8 cellular contexts compared by ENCODE assay signal in the genomic region with DNA sequence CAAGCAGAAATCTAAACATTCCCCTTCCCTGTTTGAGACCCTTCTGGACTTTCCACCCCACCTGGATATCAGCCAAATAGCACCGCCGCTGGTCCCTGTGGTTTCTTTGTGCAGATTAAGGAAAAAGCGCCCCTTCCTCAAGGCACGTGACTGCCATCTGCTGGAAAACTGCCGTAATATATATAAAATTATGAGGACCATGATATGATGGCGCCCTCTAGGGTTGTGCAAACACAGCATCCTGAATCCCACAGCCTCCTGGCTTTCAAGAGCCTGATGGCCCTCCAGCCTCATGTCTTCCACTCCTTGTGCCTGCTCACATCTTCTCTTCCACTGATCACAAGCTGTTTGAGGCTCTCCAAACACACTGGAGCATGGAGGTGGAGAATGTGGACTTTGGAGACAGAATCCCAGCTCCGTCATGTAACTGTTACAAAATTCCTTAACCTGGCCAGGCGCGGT.
DNase-seq lines count a peak whose midpoint lies in the region; ATAC-seq, FAIRE-seq and TF ChIP-seq lines count a peak whose summit lies in the region.

No MANE protein-coding gene starts in this region.

- H3K4me2 ChIP-seq in OCI-LY7 (ENCODE audit: low read length): peak overlapping the region; percentile 57

- intact Hi-C loops in OCI-LY7 (cut with micrococcal nuclease; ENCODE audit: unreplicated experiment): loop anchor here (1.0 kb wide), 2 partner anchors 55 to 144 kb away; no protein-coding TSS in a partner anchor
- intact Hi-C loops in testis (cut with DNase I; ENCODE audit: low total_unique reads): no loop called here

- TF ChIP-seq CTCF in D721Med (IDR thresholded peaks at IDR 0.05; ENCODE audit: insufficient read depth, missing control alignments): peak; percentile 82
- TF ChIP-seq CTCF in OCI-LY7 (conservative IDR thresholded peaks at IDR 0.05; ENCODE audit: low read length): peak; percentile 100
- TF ChIP-seq CTCF in testis (IDR thresholded peaks at IDR 0.05): peak in 2 of 3 experiments; percentile 19 to 40

- no peak overlapping the region for H3K9ac ChIP-seq in adipocyte (ENCODE audit: low read length)

- CTCF ChIA-PET in OCI-LY7 (lab: Charles Lee; ENCODE audit: unreplicated experiment): no interaction called here

- TF ChIP-seq POLR2A in testis (IDR thresholded peaks at IDR 0.05): no peak

- H3K4me3 ChIP-seq in OCI-LY7 (ENCODE audit: low read depth, low read length, poor library complexity, severe bottlenecking) (peak overlapping the region; percentile 39), adipocyte (ENCODE audit: low read length) (no peak overlapping the region), testis (no peak overlapping the region)

- FAIRE-seq in D721Med (lab: Jason Lieb, UNC) (no peak), HTR-8/SVneo (lab: Jason Lieb, UNC) (no peak)

- peak; percentile 35 for DNase-seq in D721Med (ENCODE audit: insufficient read length, low spot score)
- DNase-seq in HTR-8/SVneo (ENCODE audit: insufficient read length, low spot score): peak; percentile 44
- DNase-seq in OCI-LY7 (ENCODE audit: low spot score): peak; percentile 87
- peak; percentile 76 for DNase-seq in adipocyte (ENCODE audit: low read depth)
- DNase-seq in kidney glomerular epithelial cell (lab: John Stamatoyannopoulos, UW): peak; percentile 77
- no peak for DNase-seq in testis
- no peak for DNase-seq in activated CD4-positive, CD25-positive, alpha-beta regulatory T cell (lab: John Stamatoyannopoulos, UW)

- H3K27me3 ChIP-seq in adipocyte (replicated peaks; ENCODE audit: control insufficient read depth, insufficient read depth, low read length): peaks cover 63% of the 10 kb centered on the region
- no peaks in the 10 kb centered on the region for H3K27me3 ChIP-seq in testis

- H3K9me3 ChIP-seq in OCI-LY7 (ENCODE audit: low read length): no peaks in the 10 kb centered on the region
- H3K9me3 ChIP-seq in adipocyte (ENCODE audit: control insufficient read depth, low read length): no peaks in the 10 kb centered on the region
- H3K9me3 ChIP-seq in testis: no peaks in the 10 kb centered on the region

- peaks cover 27% of the 10 kb centered on the region for H3K4me1 ChIP-seq in OCI-LY7 (ENCODE audit: insufficient read depth, low read length, poor library complexity, severe bottlenecking)
- H3K4me1 ChIP-seq in adipocyte (ENCODE audit: control insufficient read depth, insufficient read depth, low read length): no peaks in the 10 kb centered on the region
- H3K4me1 ChIP-seq in testis: no peaks in the 10 kb centered on the region

- H2AFZ ChIP-seq in OCI-LY7 (ENCODE audit: low read length): peak overlapping the region; percentile 82; the same call in 1 of the 2 replicates

- 44 to 45% methylated on average over 9 of the region's 9 CpGs for WGBS in testis, 2 donors

- ATAC-seq in HG02852 (IDR thresholded peaks at IDR 0.05; ENCODE audit: unreplicated experiment): no peak

- H4K20me1 ChIP-seq in OCI-LY7 (ENCODE audit: insufficient read depth, low read length): no peaks in the 10 kb centered on the region

- no TSS peak for BruUV-seq in OCI-LY7 (replicated peaks; lab: Mats Ljungman, UMichigan)

- H3K36me3 ChIP-seq in OCI-LY7 (ENCODE audit: insufficient read depth, low read length): no peaks in the 10 kb centered on the region; the same call in 1 of the 2 replicates
- no peaks in the 10 kb centered on the region for H3K36me3 ChIP-seq in adipocyte (ENCODE audit: control insufficient read depth, insufficient read depth, low read length, severe bottlenecking)
- H3K36me3 ChIP-seq in testis (ENCODE audit: low read depth, missing control alignments): no peaks in the 10 kb centered on the region

- H3K27ac ChIP-seq in OCI-LY7 (ENCODE audit: low read depth, low read length, poor library complexity, severe bottlenecking) (no peak overlapping the region), testis (no peak overlapping the region)

- no peaks in the 10 kb centered on the region for H3K9me2 ChIP-seq in OCI-LY7 (ENCODE audit: insufficient read depth, low read length)

- POLR2A ChIA-PET in OCI-LY7 (lab: Charles Lee): interaction anchor here (1.2 kb wide), 1 partner anchor 10 kb away, joined by 4 read pairs; no protein-coding TSS in a partner anchor

- H3K79me2 ChIP-seq in OCI-LY7 (ENCODE audit: insufficient read depth, low read depth, low read length): no peaks in the 10 kb centered on the region

Comparison
In these comparisons a context has a peak if more than half of its experiments do, and no peak if none do; other contexts are left out.
1. DNase-seq: peak in D721Med (single experiment), HTR-8/SVneo (single experiment), OCI-LY7 (single experiment), adipocyte (single experiment) and kidney glomerular epithelial cell (single experiment); none in testis (single experiment) and activated CD4-positive, CD25-positive, alpha-beta regulatory T cell (0 of 4).
2. CTCF ChIP-seq: peak in every context shown above with its lines; median percentile 100 in OCI-LY7; 82 in D721Med; 30 in testis.